Comparison of ENCODE assay signal across 29 cellular contexts in the genomic region with DNA sequence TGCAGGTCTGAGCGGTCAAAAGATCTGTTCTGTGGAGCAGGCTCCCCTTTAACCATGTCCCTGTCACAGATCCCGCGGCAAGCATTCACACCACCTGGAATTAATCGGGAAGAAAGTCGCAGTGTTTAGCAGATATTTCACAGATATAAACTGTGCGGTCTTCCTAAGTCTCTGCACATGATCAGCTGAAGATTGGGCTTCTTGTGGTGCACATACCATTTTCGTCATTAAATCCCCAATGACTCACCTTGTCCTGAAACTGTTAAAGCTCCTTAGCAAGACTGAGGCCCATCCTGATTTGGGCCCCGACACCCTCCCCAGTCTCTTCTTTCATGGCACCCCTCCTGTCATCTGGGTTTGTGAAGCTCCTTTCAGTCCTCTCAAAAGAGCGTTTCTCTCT.
"Had no signal": no experiment of that assay in that cellular context is flagged by ENCODE, and none has a peak within 500 bp of the region (broad histone marks: within the 10 kb centered on the region; RNA-seq: fewer than 3 reads in every experiment).

No MANE protein-coding gene starts in this region.

- H3K27ac ChIP-seq: adrenal gland, PC-9, RWPE1 had no signal

- H3K9me3 Mint-ChIP-seq: activated CD4-positive, alpha-beta T cell treated with anti-CD3 and anti-CD28 coated beads, Interleukin-2, amount 10 ng/mL, durations not matched to agents 24 days and 14 days; activated CD8-positive, alpha-beta T cell treated with anti-CD3 and anti-CD28 coated beads for 36 hours; activated naive CD4-positive, alpha-beta T cell treated with anti-CD3 and anti-CD28 coated beads, Interleukin-2, amount 50 U/mL, for 72 hours; activated T-cell treated with anti-CD3 and anti-CD28 coated beads, Interleukin-2, amount 50 U/mL, for 72 hours; activated T-helper 17 cell treated with anti-CD3 and anti-CD28 coated beads, Interleukin-2, amount 50 U/mL, for 72 hours; T-helper 2 cell treated with Interferon-gamma antibody and Interleukin-4, amounts not matched to agents 5 μg/mL and 100 μg/mL, for 36 hours had no signal

- H3K36me3 Mint-ChIP-seq: activated naive CD4-positive, alpha-beta T cell treated with anti-CD3 and anti-CD28 coated beads, Interleukin-2, amount 50 U/mL, for 72 hours; brain had no signal

- H3K4me3 ChIP-seq: adrenal gland, MG63, PC-9 had no signal

- H3K36me3 ChIP-seq: adrenal gland, MG63 had no signal

- H3K27ac Mint-ChIP-seq: activated CD4-positive, alpha-beta T cell treated with anti-CD3 and anti-CD28 coated beads, Interleukin-2, amount 10 ng/mL, durations not matched to agents 24 days and 14 days; activated CD8-positive, alpha-beta T cell treated with anti-CD3 and anti-CD28 coated beads for 36 hours; activated naive CD4-positive, alpha-beta T cell treated with anti-CD3 and anti-CD28 coated beads, Interleukin-2, amount 50 U/mL, for 72 hours; activated T-cell treated with anti-CD3 and anti-CD28 coated beads, Interleukin-2, amount 50 U/mL, for 72 hours; activated T-helper 17 cell treated with anti-CD3 and anti-CD28 coated beads, Interleukin-2, amount 50 U/mL, for 72 hours; T-helper 2 cell treated with Interferon-gamma antibody and Interleukin-4, amounts not matched to agents 5 μg/mL and 100 μg/mL, for 36 hours had no signal

- H3K27me3 Mint-ChIP-seq: activated CD8-positive, alpha-beta T cell treated with anti-CD3 and anti-CD28 coated beads for 36 hours had no signal

- H3K27me3 ChIP-seq: adrenal gland, MG63 had no signal

- H2AFZ ChIP-seq: PC-9 had no signal

- H3K4me2 ChIP-seq: PC-9 had no signal

- DNase-seq: activated CD4-positive, alpha-beta T cell treated with anti-CD3 and anti-CD28 coated beads, Interleukin-2, amount 10 ng/mL, durations not matched to agents 24 days and 14 days; activated CD4-positive, alpha-beta T cell treated with anti-CD3 and anti-CD28 coated beads, Interleukin-2, amount 50 U/mL, for 4 hours; activated CD8-positive, alpha-beta T cell treated with anti-CD3 and anti-CD28 coated beads for 36 hours; activated effector memory CD4-positive, alpha-beta T cell treated with anti-CD3 and anti-CD28 coated beads, Interleukin-2, amount 50 U/mL, for 16 hours; activated naive CD4-positive, alpha-beta T cell; activated T-cell treated with anti-CD3 and anti-CD28 coated beads, Interleukin-2, amount 50 U/mL, for 1 hour; activated T-cell treated with anti-CD3 and anti-CD28 coated beads, Interleukin-2, amount 50 U/mL, for 72 hours; adrenal gland; anterior cingulate cortex; central memory CD4-positive, alpha-beta T cell; Kasumi-1; MG63; NCI-H1092; NCI-H1436 treated with DMSO at 0.1 percent for 48 hours; NCI-H1694 treated with DMSO at 0.1 percent for 48 hours; NCI-H2029 treated with DMSO at 0.1 percent for 48 hours; NCI-H2107; NCI-H2171; NCI-H510A; NCI-H526; NCI-H748 treated with DMSO at 0.1 percent for 48 hours; NK-92 treated with Interleukin-12 subunit alpha and Interleukin-12 subunit beta, amount 100 ng/mL, for 24 hours; PC-9; Right ventricle myocardium superior had no signal

- H3K9me3 ChIP-seq: adrenal gland, MG63 had no signal

- ATAC-seq: activated CD8-positive, alpha-beta T cell treated with anti-CD3 and anti-CD28 coated beads for 36 hours; activated naive CD4-positive, alpha-beta T cell treated with anti-CD3 and anti-CD28 coated beads, Interleukin-2, amount 50 U/mL, for 72 hours; activated T-cell treated with anti-CD3 and anti-CD28 coated beads, Interleukin-2, amount 50 U/mL, for 72 hours; activated T-helper 17 cell treated with anti-CD3 and anti-CD28 coated beads, Interleukin-2, amount 50 U/mL, for 72 hours had no signal

- H3K4me3 Mint-ChIP-seq: activated CD4-positive, alpha-beta T cell treated with anti-CD3 and anti-CD28 coated beads, Interleukin-2, amount 10 ng/mL, durations not matched to agents 24 days and 14 days; activated CD8-positive, alpha-beta T cell treated with anti-CD3 and anti-CD28 coated beads for 36 hours; activated T-cell treated with anti-CD3 and anti-CD28 coated beads, Interleukin-2, amount 50 U/mL, for 72 hours; activated T-helper 17 cell treated with anti-CD3 and anti-CD28 coated beads, Interleukin-2, amount 50 U/mL, for 72 hours; brain; T-helper 2 cell treated with Interferon-gamma antibody and Interleukin-4, amounts not matched to agents 5 μg/mL and 100 μg/mL, for 36 hours had no signal
